Comparison of ENCODE assay signal across 9 cellular contexts in genomic region chr19:57615346-57615745, GRCh38. TPM values are rescaled to one million over a fixed set of nuclear protein-coding genes. Genes with fewer than 3 reads are reported as not detected.
DNase-seq lines count a peak whose midpoint lies in the region; ATAC-seq and TF ChIP-seq lines count a peak whose summit lies in the region.
"Had no signal": no experiment of that assay in that cellular context is flagged by ENCODE, and none has a peak within 500 bp of the region (broad histone marks: within the 10 kb centered on the region; RNA-seq: fewer than 3 reads in every experiment).

No MANE protein-coding gene starts in this region.

- H3K9me3 ChIP-seq in T-helper 17 cell (ENCODE audit: control insufficient read depth, low read length, poor library complexity, severe bottlenecking) (peaks cover 52% of the 10 kb centered on the region), skeletal muscle tissue (ENCODE audit: control insufficient read depth in 3 of 3, low read length in 3 of 3) (peaks cover 40 to 49% (median 48%) of the 10 kb centered on the region in 3 donors)

- peak overlapping the region; percentile 90; the same call in 1 of the 2 replicates for H3K4me3 ChIP-seq in H7 (ENCODE audit: insufficient read depth, low read depth, low read length)
- peak overlapping the region; percentile 98 for H3K4me3 ChIP-seq in fibroblast of the aortic adventitia (ENCODE audit: low read depth, low read length)
- peak overlapping the region; percentile 90 to 99 (median 95) for H3K4me3 ChIP-seq in skeletal muscle tissue (ENCODE audit: low read length in 3 of 3)

- H3K4me1 ChIP-seq in skeletal muscle tissue (ENCODE audit: control insufficient read depth in 3 of 3, insufficient read depth in 3 of 3, low read length in 3 of 3), result peaks cover 6 to 16% (median 12%) of the 10 kb centered on the region in 3 donors

- H3K36me3 ChIP-seq in H7 (replicated peaks; ENCODE audit: control insufficient read depth, insufficient read depth, low read length) (peaks cover 41% of the 10 kb centered on the region), skeletal muscle tissue (ENCODE audit: control insufficient read depth in 3 of 3, insufficient read depth in 3 of 3, low read length in 3 of 3) (peaks cover 50 to 54% (median 53%) of the 10 kb centered on the region in 3 donors)

- no peak for DNase-seq in H7
- no peak for DNase-seq in T-helper 17 cell
- no peak for DNase-seq in fibroblast of the aortic adventitia (ENCODE audit: low read depth)
- no peak for DNase-seq in occipital lobe (lab: John Stamatoyannopoulos, UW)
- no peak for DNase-seq in hepatic stellate cell (ENCODE audit: low spot score)
- no peak for DNase-seq in GM10266 (ENCODE audit: extremely low spot score)
- DNase-seq: amygdala, Peyer's patch had no signal

- peak overlapping the region; percentile 71 for H3K4me3 Mint-ChIP-seq in T-helper 17 cell

- TF ChIP-seq CTCF in fibroblast of the aortic adventitia (IDR thresholded peaks at IDR 0.05; ENCODE audit: insufficient read depth, low read length) (no peak), GM10266 (IDR thresholded peaks at IDR 0.05; ENCODE audit: control insufficient read depth, insufficient read depth, low read depth, missing control alignments) (no peak)

- H3K9ac ChIP-seq in skeletal muscle tissue (ENCODE audit: low read depth in 1 of 3, low read length in 3 of 3), result no peak overlapping the region

- no peak for ATAC-seq in T-helper 17 cell

- peaks cover 5% of the 10 kb centered on the region for H3K4me1 Mint-ChIP-seq in T-helper 17 cell

- H3K27ac Mint-ChIP-seq in T-helper 17 cell, result peak overlapping the region; percentile 82

- H3K27me3 ChIP-seq in H7 (ENCODE audit: control insufficient read depth, insufficient read depth, low read length), result no peaks in the 10 kb centered on the region
- no peaks in the 10 kb centered on the region for H3K27me3 ChIP-seq in skeletal muscle tissue (ENCODE audit: control insufficient read depth in 3 of 3, insufficient read depth in 3 of 3, low read length in 3 of 3)
- H3K27me3 ChIP-seq: Peyer's patch had no signal

- peaks cover 14% of the 10 kb centered on the region for H3K36me3 Mint-ChIP-seq in T-helper 17 cell (ENCODE audit: low read depth)

- no peak overlapping the region for H3K27ac ChIP-seq in skeletal muscle tissue (ENCODE audit: low read depth, low read length)
- H3K27ac ChIP-seq: Peyer's patch had no signal

- no peaks in the 10 kb centered on the region for H3K27me3 Mint-ChIP-seq in T-helper 17 cell

RNA-seq across cellular contexts. Expression of gene ZNF134, which starts 1.3 kb away (rescaled TPM):
- total RNA-seq in H7 (2014; rRNA removed; shearing (Covaris generic)), result 31.6 and 34.4 TPM in 2 replicates
- total RNA-seq in T-helper 17 cell (10 to 100 TPM; 20.9 to 22.7 TPM), fibroblast of the aortic adventitia (ENCODE audit: low replicate concordance) (18.6 and 19.4 TPM in 2 replicates), skeletal muscle tissue (17.7 TPM), occipital lobe (41.0 TPM)

RNA-seq across cellular contexts. Expression of gene ZNF530, which starts 15.7 kb away (rescaled TPM):
- total RNA-seq in H7 (2014; rRNA removed; shearing (Covaris generic)), result 7.2 and 11.5 TPM in 2 replicates
- total RNA-seq in T-helper 17 cell (1 to 10 TPM; 2.5 to 4.4 TPM), fibroblast of the aortic adventitia (ENCODE audit: low replicate concordance) (1.1 and 5.6 TPM in 2 replicates), skeletal muscle tissue (6.8 TPM), occipital lobe (3.6 TPM)

RNA-seq across cellular contexts. Expression of gene ZNF211, which starts 17.6 kb away (rescaled TPM):
- total RNA-seq in H7 (2014; rRNA removed; shearing (Covaris generic)), result 12.3 and 13.9 TPM in 2 replicates
- total RNA-seq in T-helper 17 cell (10 to 100 TPM; 27.7 to 33.7 TPM), fibroblast of the aortic adventitia (ENCODE audit: low replicate concordance) (6.2 and 15.0 TPM in 2 replicates), skeletal muscle tissue (12.5 TPM), occipital lobe (34.9 TPM)

RNA-seq across cellular contexts. Expression of gene ZIK1, which starts 31.4 kb away (rescaled TPM):
- total RNA-seq in H7 (2014; rRNA removed; shearing (Covaris generic)), result 15.9 and 25.7 TPM in 2 replicates
- total RNA-seq in T-helper 17 cell (1 to 10 TPM; 2.9 to 4.3 TPM), fibroblast of the aortic adventitia (ENCODE audit: low replicate concordance) (4.2 and 11.0 TPM in 2 replicates), skeletal muscle tissue (10.4 TPM), occipital lobe (33.7 TPM)

RNA-seq across cellular contexts. Expression of gene ZNF416, which starts 36.6 kb away (rescaled TPM):
- 5.2 and 7.1 TPM in 2 replicates for total RNA-seq in H7 (2014; rRNA removed; shearing (Covaris generic))
- total RNA-seq in T-helper 17 cell, result 1 to 10 TPM; 3.9 to 4.7 TPM
- total RNA-seq in fibroblast of the aortic adventitia (ENCODE audit: low replicate concordance), result 3.4 and 8.0 TPM in 2 replicates
- 7.8 TPM for total RNA-seq in skeletal muscle tissue
- 15.1 TPM for total RNA-seq in occipital lobe
